ENCODE assay signal across 9 cellular contexts in genomic region chr19:37506387-37507166, GRCh38. TPM values are rescaled to one million over a fixed set of nuclear protein-coding genes. Genes with fewer than 3 reads are reported as not detected.
DNase-seq lines count a peak whose midpoint lies in the region; ATAC-seq and TF ChIP-seq lines count a peak whose summit lies in the region.
"Had no signal": no experiment of that assay in that cellular context is flagged by ENCODE, and none has a peak within 500 bp of the region (broad histone marks: within the 10 kb centered on the region; RNA-seq: fewer than 3 reads in every experiment).

TSS of gene ZNF793 (plus strand) at chr19:37506939. CDS start at chr19:37523440, 16,501 bp downstream.

- no peaks in the 10 kb centered on the region for H3K27me3 ChIP-seq in stomach smooth muscle (ENCODE audit: control insufficient read depth in 1 of 2, insufficient read depth in 2 of 2, low read length in 2 of 2)
- no peaks in the 10 kb centered on the region for H3K27me3 ChIP-seq in Caco-2 (replicated peaks; ENCODE audit: control insufficient read depth, insufficient read depth, low read length)

- H3K9me3 Mint-ChIP-seq in glutamatergic neuron (ENCODE audit: unreplicated experiment) (peaks cover 1% of the 10 kb centered on the region), Caco-2 (ENCODE audit: unreplicated experiment) (peaks cover 26% of the 10 kb centered on the region)

- H3K27ac Mint-ChIP-seq in glutamatergic neuron (ENCODE audit: unreplicated experiment) (no peak within 1 kb of the TSS), Caco-2 (ENCODE audit: unreplicated experiment) (no peak within 1 kb of the TSS)
- H3K27ac Mint-ChIP-seq: T-helper 1 cell treated with Interleukin-12 subunit alpha and Interleukin-12 subunit beta and Interleukin-4 antibody, amounts not matched to agents 30 μg/mL and 1 μg/mL, for 36 hours had no signal

- H3K4me1 ChIP-seq in stomach smooth muscle (ENCODE audit: control insufficient read depth, insufficient read depth, low read length) = peaks cover 11% of the 10 kb centered on the region
- H3K4me1 ChIP-seq in Caco-2 = no peaks in the 10 kb centered on the region

- no peaks in the 10 kb centered on the region for H3K9me3 ChIP-seq in stomach smooth muscle (ENCODE audit: control insufficient read depth in 2 of 2, low read length in 2 of 2)
- H3K9me3 ChIP-seq in Caco-2 = peaks cover 58% of the 10 kb centered on the region

- H3K36me3 Mint-ChIP-seq in glutamatergic neuron (ENCODE audit: unreplicated experiment) (peaks cover 24% of the 10 kb centered on the region), Caco-2 (ENCODE audit: insufficient read depth, unreplicated experiment) (peaks cover 6% of the 10 kb centered on the region)

- H3K4me1 Mint-ChIP-seq in glutamatergic neuron (ENCODE audit: low read depth, unreplicated experiment) = no peaks in the 10 kb centered on the region
- no peaks in the 10 kb centered on the region for H3K4me1 Mint-ChIP-seq in Caco-2 (ENCODE audit: low read depth, unreplicated experiment)

- peak within 1 kb of the TSS; percentile 99 to 100 for H3K4me3 ChIP-seq in stomach smooth muscle (ENCODE audit: low read length in 2 of 2)
- no peak within 1 kb of the TSS for H3K4me3 ChIP-seq in Caco-2 (ENCODE audit: low read depth, low read length)

- H3K4me3 Mint-ChIP-seq in glutamatergic neuron (ENCODE audit: unreplicated experiment) (no peak within 1 kb of the TSS), Caco-2 (ENCODE audit: unreplicated experiment) (no peak within 1 kb of the TSS)
- H3K4me3 Mint-ChIP-seq: T-helper 1 cell treated with Interleukin-12 subunit alpha and Interleukin-12 subunit beta and Interleukin-4 antibody, amounts not matched to agents 30 μg/mL and 1 μg/mL, for 36 hours had no signal

- intact Hi-C loops in Caco-2 (cut with micrococcal nuclease; ENCODE audit: unreplicated experiment) = no loop called here

- DNase-seq in DMS79 treated with DMSO at 0.1 percent for 48 hours (lab: John Stamatoyannopoulos, UW) (peak; percentile 96), activated gamma-delta T cell treated with Interleukin-2 at 50 U/mL for 16 hours (peak; percentile 78), glutamatergic neuron (peak; percentile 96), non-pigmented ciliary epithelial cell (ENCODE audit: low read depth) (peak; percentile 54), Caco-2 (no peak)

- peaks cover 7 to 11% of the 10 kb centered on the region in 2 donors for H3K36me3 ChIP-seq in stomach smooth muscle (ENCODE audit: control insufficient read depth in 2 of 2, insufficient read depth in 2 of 2, low read length in 2 of 2)
- H3K36me3 ChIP-seq in Caco-2 (ENCODE audit: control insufficient read depth, insufficient read depth, low read length) = no peaks in the 10 kb centered on the region

- CTCF ChIA-PET in Caco-2 (lab: Charles Lee) = no interaction called here

- H3K27me3 Mint-ChIP-seq in glutamatergic neuron (ENCODE audit: unreplicated experiment) = no peaks in the 10 kb centered on the region
- H3K27me3 Mint-ChIP-seq in Caco-2 (ENCODE audit: insufficient read depth, unreplicated experiment) = no peaks in the 10 kb centered on the region

- ATAC-seq in HG03039 (IDR thresholded peaks at IDR 0.05; ENCODE audit: unreplicated experiment) = peak; percentile 56

- no peak for TF ChIP-seq CTCF in glutamatergic neuron (IDR thresholded peaks at IDR 0.05; ENCODE audit: partially characterized antibody, unreplicated experiment)
- TF ChIP-seq CTCF in Caco-2 (IDR thresholded peaks at IDR 0.05; ENCODE audit: insufficient read depth in 1 of 2, low read depth in 1 of 2, low read length in 1 of 2, severe bottlenecking in 1 of 2, unreplicated experiment in 1 of 2) = no peak

- H3K27ac ChIP-seq in stomach smooth muscle (ENCODE audit: low read length) = peak within 1 kb of the TSS; percentile 99

- POLR2A ChIA-PET in Caco-2 (lab: Charles Lee) = no interaction called here

- H3K9ac ChIP-seq in stomach smooth muscle (ENCODE audit: low read length in 2 of 2) = peak within 1 kb of the TSS; percentile 95 to 98

- no TSS peak for BruUV-seq in Caco-2 (replicated peaks; lab: Mats Ljungman, UMichigan)

TF ChIP-seq in PFSK-1, 5 proteins besides CTCF, POLR2A, EP300 and RAD21:
- no peak for TF ChIP-seq TAF1 (IDR thresholded peaks at IDR 0.05; ENCODE audit: borderline replicate concordance, insufficient read depth, low read length)
- peak; percentile 24; the same call in 1 of the 2 replicates for TF ChIP-seq POLR2AphosphoS5 (IDR thresholded peaks at IDR 0.05; ENCODE audit: low read depth, low read length)

RNA-seq across cellular contexts. Expression of gene ZNF793, which starts in this region (rescaled TPM):
- 0.20 TPM for polyA plus RNA-seq in PFSK-1 (2012; ENCODE audit: insufficient read length, low read depth)
- total RNA-seq in glutamatergic neuron (ENCODE audit: unreplicated experiment) = 19.4 TPM
- total RNA-seq in Caco-2 (2022) = not detected in 2 replicates

Comparison
In these comparisons a context has a peak if more than half of its experiments do, and no peak if none do; other contexts are left out.
1. RNA of gene ZNF793 (total RNA-seq): 19.4 TPM in glutamatergic neuron (single experiment); not detected in Caco-2; every median in the first group is over 10 times any median in the second.
2. DNase-seq: peak in DMS79 treated with DMSO at 0.1 percent for 48 hours (single experiment), activated gamma-delta T cell treated with Interleukin-2 at 50 U/mL for 16 hours (single experiment), glutamatergic neuron (single experiment) and non-pigmented ciliary epithelial cell (single experiment); none in Caco-2 (0 of 2).